17 cellular contexts compared by ENCODE assay signal in genomic region chr3:13524979-13525669, GRCh38. TPM values are rescaled to one million over a fixed set of nuclear protein-coding genes. Genes with fewer than 3 reads are reported as not detected.
A peak's percentile ranks its signal among the peaks of the same experiment; 100 is the strongest.
DNase-seq lines count a peak whose midpoint lies in the region; ATAC-seq, FAIRE-seq and TF ChIP-seq lines count a peak whose summit lies in the region.
"Had no signal": no experiment of that assay in that cellular context is flagged by ENCODE, and none has a peak within 500 bp of the region (broad histone marks: within the 10 kb centered on the region; RNA-seq: fewer than 3 reads in every experiment).

No MANE protein-coding gene starts in this region.

- POLR2A ChIA-PET in HEK293 (lab: Yijun Ruan, JAX): interaction anchor here (0.8 kb wide), 1 partner anchor 128 kb away, joined by 3 read pairs; no protein-coding TSS in a partner anchor

- intact Hi-C loops in transverse colon (cut with DNase I; ENCODE audit: low total_unique reads): no loop called here

- no peak overlapping the region for H3K27ac ChIP-seq in HEK293 (ENCODE audit: extremely low read depth, low read depth, low read length)
- peak overlapping the region in 13 of 21 experiments; percentile 21 to 92 (median 70) for H3K27ac ChIP-seq in skin epidermis
- no peak overlapping the region for H3K27ac ChIP-seq in transverse colon

- no peaks in the 10 kb centered on the region for H3K27me3 ChIP-seq in transverse colon
- H3K27me3 ChIP-seq: testis had no signal

- WGBS in transverse colon (ENCODE audit: low coverage in 1 of 2), 2 donors: 68 to 74% methylated on average over 6 to 10 of the region's 10 CpGs

- TF ChIP-seq CTCF in HEK293 (tag by site-specific recombination; IDR thresholded peaks at IDR 0.05) (no peak), transverse colon (IDR thresholded peaks at IDR 0.05) (no peak)

- no peak for TF ChIP-seq POLR2A in transverse colon (IDR thresholded peaks at IDR 0.05)

- CTCF ChIA-PET in HEK293 (lab: Yijun Ruan, JAX): interaction anchor here (1.0 to 1.3 kb wide), 4 partner anchors 14 to 356 kb away, joined by 3 to 5 read pairs (median 4); no protein-coding TSS in a partner anchor

- H3K36me3 ChIP-seq in HEK293 (ENCODE audit: control insufficient read depth in 2 of 2, insufficient read depth in 1 of 2, low read length in 2 of 2) (no peaks in the 10 kb centered on the region), transverse colon (no peaks in the 10 kb centered on the region)

- no peak for ATAC-seq in HG02642 (IDR thresholded peaks at IDR 0.05; ENCODE audit: poor library complexity, unreplicated experiment)
- no peak for ATAC-seq in HG02571 (IDR thresholded peaks at IDR 0.05; ENCODE audit: unreplicated experiment)
- ATAC-seq: PC-3 had no signal

- H3K4me3 ChIP-seq in HEK293 (ENCODE audit: low read depth, low read length): no peak overlapping the region
- no peak overlapping the region for H3K4me3 ChIP-seq in skin epidermis
- no peak overlapping the region for H3K4me3 ChIP-seq in transverse colon
- H3K4me3 ChIP-seq: lung, testis had no signal

- peak; percentile 15 for FAIRE-seq in frontal cortex (lab: Jason Lieb, UNC)

- DNase-seq in amniotic epithelial cell (ENCODE audit: low read depth) (peak; percentile 64), frontal cortex (ENCODE audit: low spot score in 2 of 2) (no peak), NCI-H82 (lab: John Stamatoyannopoulos, UW) (no peak), transverse colon (no peak)
- DNase-seq: activated B cell treated with CpG ODN at 0.5 μM for 24 hours; anterior cingulate cortex; CD4-positive, CD25-positive, alpha-beta regulatory T cell; dermis blood vessel endothelial cell; DND-41; testis had no signal

- no peak for TF ChIP-seq EP300 in transverse colon (IDR thresholded peaks at IDR 0.05; ENCODE audit: low read depth)

- H3K4me1 ChIP-seq in HEK293 (ENCODE audit: control insufficient read depth, insufficient read depth, low read length) (no peaks in the 10 kb centered on the region), transverse colon (no peaks in the 10 kb centered on the region)

- in situ Hi-C loops in transverse colon (cut with MboI; ENCODE audit: low pct_ligation_motif_present in 1 of 4, low pct_unique_long_range_greater_than_20kb in 1 of 4, low sequenced_read_pairs in 3 of 4): no loop called here

- H3K9me3 ChIP-seq in HEK293 (ENCODE audit: control insufficient read depth, insufficient read depth, low read depth, low read length): no peaks in the 10 kb centered on the region
- no peaks in the 10 kb centered on the region for H3K9me3 ChIP-seq in transverse colon
- H3K9me3 ChIP-seq: testis had no signal

TF ChIP-seq in HEK293, 187 proteins besides CTCF, POLR2A, EP300 and RAD21:
- TF ChIP-seq SCRT2 (tag by site-specific recombination; IDR thresholded peaks at IDR 0.05) (no peak), PRDM10 (tag by site-specific recombination; IDR thresholded peaks at IDR 0.05) (peak; percentile 32; the same call in 1 of the 2 replicates), PBX3 (CRISPR knock-in tag; IDR thresholded peaks at IDR 0.05) (no peak), ZNF580 (tag by site-specific recombination; IDR thresholded peaks at IDR 0.05) (no peak)

RNA-seq across cellular contexts. Expression of gene FBLN2, which starts 23.8 kb away (rescaled TPM):
- total RNA-seq in frontal cortex (5.3 TPM), transverse colon (10 to 100 TPM; 23.0 to 51.5 (median 31.4) TPM)
- total RNA-seq: activated T-helper 2 cell treated with anti-CD3 and anti-CD28 coated beads, Interferon-gamma antibody, Interleukin-2, Interleukin-4, amounts not matched to agents 10 μg/mL and 5 μg/mL and 100 μg/mL, durations not matched to agents 14 hours and 24 hours and 36 hours; CD4-positive, CD25-positive, alpha-beta regulatory T cell had no signal

RNA-seq across cellular contexts. Expression of gene HDAC11, which starts 45.0 kb away (rescaled TPM):
- total RNA-seq in frontal cortex: 10.2 TPM
- total RNA-seq in transverse colon: 10 to 100 TPM; 19.8 to 44.0 (median 27.1) TPM

Comparison
In these comparisons a context has a peak if more than half of its experiments do, and no peak if none do; other contexts are left out.
1. H3K27ac ChIP-seq: peak in skin epidermis (13 of 21); none in HEK293 (single experiment) and transverse colon (0 of 4).